ENCODE assay signal across 24 cellular contexts in the genomic region with DNA sequence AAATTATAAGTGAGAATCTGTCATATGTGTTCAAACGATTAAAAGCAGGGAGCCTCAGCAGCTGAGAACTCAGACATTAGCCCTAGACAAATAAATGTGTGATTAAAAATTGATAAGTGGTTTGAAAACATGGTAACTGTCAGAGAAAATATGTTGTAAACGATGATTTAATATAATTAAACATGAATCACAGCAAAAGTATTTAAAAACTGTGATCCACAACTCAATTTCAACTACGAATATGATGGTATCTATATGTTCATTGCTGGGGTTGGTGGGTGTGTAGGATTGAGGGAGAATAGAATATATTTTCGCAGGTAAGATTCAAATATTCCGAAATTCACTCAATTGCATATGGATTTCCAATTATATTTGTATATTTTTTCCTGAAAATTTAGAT.
"Had no signal": no experiment of that assay in that cellular context is flagged by ENCODE, and none has a peak within 500 bp of the region (broad histone marks: within the 10 kb centered on the region; RNA-seq: fewer than 3 reads in every experiment).

No MANE protein-coding gene starts in this region.

- DNase-seq: colonic mucosa; cortex of kidney; dermis blood vessel endothelial cell; dorsolateral prefrontal cortex; effector CD4-positive, alpha-beta T cell; effector CD8-positive, alpha-beta T cell; effector memory CD4-positive, alpha-beta T cell; effector memory CD8-positive, alpha-beta T cell; endodermal cell; erythroblast; esophagus squamous epithelium; foreskin fibroblast; foreskin keratinocyte; foreskin melanocyte; gastrocnemius medialis; glutamatergic neuron; head of caudate nucleus; heart left ventricle; heart right ventricle had no signal

- H3K27ac ChIP-seq: colonic mucosa, coronary artery, dorsolateral prefrontal cortex, epithelial cell of prostate, esophagus muscularis mucosa, esophagus squamous epithelium, foreskin keratinocyte, gastrocnemius medialis, gastroesophageal sphincter, heart left ventricle, heart right ventricle had no signal

- H3K4me3 ChIP-seq: colonic mucosa, coronary artery, dorsolateral prefrontal cortex, esophagus muscularis mucosa, esophagus squamous epithelium, gastrocnemius medialis, gastroesophageal sphincter, heart left ventricle, heart right ventricle had no signal

- H3K27me3 ChIP-seq: colonic mucosa, dorsolateral prefrontal cortex, esophagus muscularis mucosa, esophagus squamous epithelium, foreskin keratinocyte, gastrocnemius medialis, gastroesophageal sphincter, heart left ventricle, heart right ventricle had no signal

- ATAC-seq: effector memory CD8-positive, alpha-beta T cell; esophagus mucosa; foreskin keratinocyte; gastrocnemius medialis; gastroesophageal sphincter; heart left ventricle; heart right ventricle had no signal

- H3K9me3 ChIP-seq: colonic mucosa, esophagus muscularis mucosa, esophagus squamous epithelium, gastrocnemius medialis, gastroesophageal sphincter, heart left ventricle, heart right ventricle had no signal

- H3K4me1 ChIP-seq: colonic mucosa, esophagus muscularis mucosa, esophagus squamous epithelium, foreskin keratinocyte, gastrocnemius medialis, gastroesophageal sphincter, heart left ventricle, heart right ventricle had no signal

- H3K36me3 ChIP-seq: colonic mucosa, esophagus muscularis mucosa, esophagus squamous epithelium, gastrocnemius medialis, gastroesophageal sphincter, heart left ventricle, heart right ventricle had no signal
